Comparison of ENCODE assay signal across 8 cellular contexts in the genomic region with DNA sequence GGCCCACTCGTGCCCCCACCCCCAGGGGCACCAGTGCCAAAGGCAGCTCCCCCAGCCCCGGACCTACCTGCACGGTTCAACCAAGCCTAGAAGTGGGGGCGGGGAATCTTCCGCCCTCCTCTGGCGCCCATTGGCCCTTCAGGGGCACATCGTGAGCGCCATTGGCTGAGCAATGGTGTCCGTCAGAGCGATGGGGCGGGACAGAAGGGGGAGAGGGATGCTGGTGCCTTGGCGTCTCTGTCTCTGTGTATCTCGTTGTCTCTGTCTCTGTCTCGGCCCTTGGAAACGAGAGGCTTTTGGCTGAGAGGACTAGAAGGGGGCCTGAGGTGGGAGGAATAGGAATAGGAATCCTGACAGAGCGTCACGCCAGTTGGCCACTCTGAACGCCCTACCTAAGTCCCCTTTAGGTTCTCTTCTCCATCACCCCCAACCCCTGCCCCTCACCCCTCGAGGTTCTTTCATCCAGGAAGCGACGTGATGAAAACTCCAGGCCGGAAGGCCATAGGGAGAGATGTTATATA. TPM values are rescaled to one million over a fixed set of nuclear protein-coding genes. Genes with fewer than 3 reads are reported as not detected.
DNase-seq lines count a peak whose midpoint lies in the region; ATAC-seq and TF ChIP-seq lines count a peak whose summit lies in the region.
"Not testable (repeated sequence)": the region's sequence is repeated elsewhere in the genome, so short reads cannot be mapped to it uniquely, and the experiment has no call there.

No MANE protein-coding gene starts in this region.

- TF ChIP-seq CTCF in endodermal cell (conservative IDR thresholded peaks at IDR 0.05), result not testable (repeated sequence)

- H3K9me3 ChIP-seq in endodermal cell (ENCODE audit: control insufficient read depth, low read length), result not testable (repeated sequence)

- H3K4me1 ChIP-seq in endodermal cell (ENCODE audit: control insufficient read depth, insufficient read depth, low read length), result not testable (repeated sequence)

- H3K9me3 Mint-ChIP-seq in activated CD8-positive, alpha-beta memory T cell treated with anti-CD3 and anti-CD28 coated beads, Interleukin-2, amount 10 ng/mL, durations not matched to agents 7 days and 5 days (ENCODE audit: low read depth); endodermal cell: not testable (repeated sequence)

- CTCF ChIA-PET in activated CD8-positive, alpha-beta memory T cell treated with anti-CD3 and anti-CD28 coated beads, Interleukin-2, amount 10 ng/mL, durations not matched to agents 7 days and 5 days (lab: Charles Lee), result not testable (repeated sequence)

- not testable (repeated sequence) for H3K27ac ChIP-seq in endodermal cell (ENCODE audit: low read depth, low read length)

- not testable (repeated sequence) for H3K4me3 ChIP-seq in endodermal cell (ENCODE audit: low read length)

- DNase-seq in COR-L47 (lab: John Stamatoyannopoulos, UW) (peak; percentile 83), HT1080 (ENCODE audit: low read depth) (peak; percentile 94), NOMO-1 (lab: John Stamatoyannopoulos, UW; ENCODE audit: unreplicated experiment in 2 of 2) (peak; percentile 65 to 71), endodermal cell (peak; percentile 100), mesenteric fat pad (ENCODE audit: low spot score) (peak; percentile 98)
- peak; percentile 99 for DNase-seq in activated CD8-positive, alpha-beta memory T cell treated with anti-CD3 and anti-CD28 coated beads, Interleukin-2, amount 10 ng/mL, durations not matched to agents 7 days and 5 days
- DNase-seq in stimulated activated CD8-positive, alpha-beta memory T cell treated with anti-CD3 and anti-CD28 coated beads, Interleukin-12 subunit alpha, Interleukin-12 subunit beta, amount 100 ng/mL, for 4 hours (ENCODE audit: low read depth), result peak; percentile 83

- H3K9ac ChIP-seq in endodermal cell (ENCODE audit: extremely low read depth, low read length, poor library complexity, severe bottlenecking), result not testable (repeated sequence)

- H3K4me3 Mint-ChIP-seq in activated CD8-positive, alpha-beta memory T cell treated with anti-CD3 and anti-CD28 coated beads, Interleukin-2, amount 10 ng/mL, durations not matched to agents 7 days and 5 days, result peak overlapping the region; percentile 83
- peak overlapping the region; percentile 67 for H3K4me3 Mint-ChIP-seq in endodermal cell

- H3K27me3 ChIP-seq in endodermal cell (ENCODE audit: control insufficient read depth, insufficient read depth, low read length, poor library complexity, severe bottlenecking), result not testable (repeated sequence)

- peak; percentile 89 for ATAC-seq in GM21367 (IDR thresholded peaks at IDR 0.05; ENCODE audit: unreplicated experiment)
- peak; percentile 100 for ATAC-seq in activated CD8-positive, alpha-beta memory T cell treated with anti-CD3 and anti-CD28 coated beads, Interleukin-2, amount 10 ng/mL, durations not matched to agents 7 days and 5 days

- H3K4me1 Mint-ChIP-seq in activated CD8-positive, alpha-beta memory T cell treated with anti-CD3 and anti-CD28 coated beads, Interleukin-2, amount 10 ng/mL, durations not matched to agents 7 days and 5 days; endodermal cell: not testable (repeated sequence)

- not testable (repeated sequence) for H3K36me3 ChIP-seq in endodermal cell (ENCODE audit: control insufficient read depth, insufficient read depth, low read length)

- H3K27me3 Mint-ChIP-seq in activated CD8-positive, alpha-beta memory T cell treated with anti-CD3 and anti-CD28 coated beads, Interleukin-2, amount 10 ng/mL, durations not matched to agents 7 days and 5 days; endodermal cell (ENCODE audit: insufficient read depth): not testable (repeated sequence)

- H3K36me3 Mint-ChIP-seq in activated CD8-positive, alpha-beta memory T cell treated with anti-CD3 and anti-CD28 coated beads, Interleukin-2, amount 10 ng/mL, durations not matched to agents 7 days and 5 days; endodermal cell (ENCODE audit: low read depth): not testable (repeated sequence)

- H3K27ac Mint-ChIP-seq in activated CD8-positive, alpha-beta memory T cell treated with anti-CD3 and anti-CD28 coated beads, Interleukin-2, amount 10 ng/mL, durations not matched to agents 7 days and 5 days, result peak overlapping the region; percentile 82
- peak overlapping the region; percentile 52 for H3K27ac Mint-ChIP-seq in endodermal cell

- 0% methylated on average over 1 to 12 of the region's 22 CpGs for WGBS in endodermal cell (ENCODE audit: insufficient coverage in 1 of 2, insufficient read length in 1 of 2), 2 experiments

RNA-seq across cellular contexts. Expression of gene KANSL1, which starts 32.1 kb away (rescaled TPM):
- total RNA-seq in HT1080 (2014; rRNA removed; shearing (Covaris generic)), result 22.7 and 27.5 TPM in 2 replicates
- 16.4 and 18.5 TPM in 2 replicates for polyA plus RNA-seq in HT1080 (2015; cell fraction: cytosol; rRNA removed)
- 53.9 and 57.9 TPM in 2 replicates for polyA plus RNA-seq in HT1080 (2015; cell fraction: nucleus; rRNA removed)
- total RNA-seq in activated CD8-positive, alpha-beta memory T cell treated with anti-CD3 and anti-CD28 coated beads, Interleukin-2, amount 10 ng/mL, durations not matched to agents 7 days and 5 days, result 100 to 1,000 TPM in 1 of 2 experiments, 10 to 100 TPM in 1; 85.7 to 132 TPM
- total RNA-seq in endodermal cell (100 to 1,000 TPM; 137 to 144 TPM), mesenteric fat pad (67.8 TPM)
- 51.0 TPM for polyA plus RNA-seq in endodermal cell (2013, experiment 1 of 2)
- polyA plus RNA-seq in endodermal cell (2013, experiment 2 of 2), result 47.0 TPM
